8 cellular contexts compared by ENCODE assay signal in the genomic region with DNA sequence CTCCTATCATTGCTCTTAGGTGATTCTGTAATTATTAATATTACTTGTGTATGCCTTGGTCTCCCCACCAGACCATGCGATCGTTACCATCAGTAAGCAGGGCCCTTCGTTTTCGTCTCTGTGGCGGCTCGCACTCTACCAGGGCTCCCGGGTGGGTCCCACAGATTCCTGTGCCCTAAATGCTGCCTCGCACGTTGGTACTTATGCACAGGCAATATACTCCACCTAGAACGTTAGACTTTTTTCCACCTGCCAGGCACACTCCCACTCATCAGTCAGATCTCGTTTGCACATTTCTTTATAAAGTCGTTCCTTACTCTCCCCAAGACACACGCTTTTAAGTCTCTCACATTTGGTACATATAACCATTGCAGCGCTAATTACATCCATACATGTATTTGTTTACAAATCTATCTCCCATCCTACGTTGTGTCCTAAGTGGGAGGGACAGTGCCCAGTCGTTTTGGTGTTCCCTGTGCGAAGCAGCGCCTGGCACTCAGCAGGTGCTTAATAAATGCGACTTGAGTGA. TPM values are rescaled to one million over a fixed set of nuclear protein-coding genes. Genes with fewer than 3 reads are reported as not detected.
DNase-seq lines count a peak whose midpoint lies in the region; ATAC-seq, FAIRE-seq and TF ChIP-seq lines count a peak whose summit lies in the region.

No MANE protein-coding gene starts in this region.

- peak overlapping the region; percentile 60 for H2AFZ ChIP-seq in astrocyte (ENCODE audit: low read depth, low read length)

- peaks cover 4% of the 10 kb centered on the region for H3K36me3 Mint-ChIP-seq in activated naive CD4-positive, alpha-beta T cell treated with anti-CD3 and anti-CD28 coated beads, Interleukin-2, amount 50 U/mL, for 24 hours
- no peaks in the 10 kb centered on the region for H3K36me3 Mint-ChIP-seq in astrocyte (ENCODE audit: low read depth, unreplicated experiment)

- H3K79me2 ChIP-seq in astrocyte (ENCODE audit: insufficient read depth, low read length): peaks cover 56% of the 10 kb centered on the region

- no peak for TF ChIP-seq POLR2A in transverse colon (IDR thresholded peaks at IDR 0.05)

- TF ChIP-seq EP300 in transverse colon (IDR thresholded peaks at IDR 0.05; ENCODE audit: low read depth): no peak

- H4K20me1 ChIP-seq in astrocyte (ENCODE audit: insufficient read depth, low read length): peaks cover 29% of the 10 kb centered on the region

- 23 to 27% methylated on average over 7 to 19 of the region's 19 CpGs for WGBS in transverse colon (ENCODE audit: low coverage in 1 of 2), 2 donors

- H3K27ac Mint-ChIP-seq in activated naive CD4-positive, alpha-beta T cell treated with anti-CD3 and anti-CD28 coated beads, Interleukin-2, amount 50 U/mL, for 24 hours: peak overlapping the region; percentile 63
- peak overlapping the region; percentile 56 for H3K27ac Mint-ChIP-seq in astrocyte (ENCODE audit: unreplicated experiment)

- no peak for FAIRE-seq in astrocyte (lab: Jason Lieb, UNC)

- H3K27me3 ChIP-seq in astrocyte (ENCODE audit: insufficient read depth, low read length) (no peaks in the 10 kb centered on the region), lower lobe of right lung (ENCODE audit: low read depth) (no peaks in the 10 kb centered on the region), transverse colon (no peaks in the 10 kb centered on the region)

- H3K9me3 ChIP-seq in astrocyte (ENCODE audit: insufficient read depth, low read depth, low read length): no peaks in the 10 kb centered on the region
- no peaks in the 10 kb centered on the region for H3K9me3 ChIP-seq in lower lobe of right lung
- no peaks in the 10 kb centered on the region for H3K9me3 ChIP-seq in transverse colon

- peak overlapping the region; percentile 92 for H3K4me2 ChIP-seq in astrocyte (ENCODE audit: low read length)

- no peaks in the 10 kb centered on the region for H3K9me3 Mint-ChIP-seq in activated naive CD4-positive, alpha-beta T cell treated with anti-CD3 and anti-CD28 coated beads, Interleukin-2, amount 50 U/mL, for 24 hours
- H3K9me3 Mint-ChIP-seq in astrocyte (ENCODE audit: unreplicated experiment): no peaks in the 10 kb centered on the region

- peaks cover 16% of the 10 kb centered on the region for H3K4me1 ChIP-seq in astrocyte (ENCODE audit: insufficient read depth, low read length)
- H3K4me1 ChIP-seq in lower lobe of right lung: peaks cover 24% of the 10 kb centered on the region
- peaks cover 16 to 41% (median 28%) of the 10 kb centered on the region in 4 donors for H3K4me1 ChIP-seq in transverse colon

- H3K27me3 Mint-ChIP-seq in activated naive CD4-positive, alpha-beta T cell treated with anti-CD3 and anti-CD28 coated beads, Interleukin-2, amount 50 U/mL, for 24 hours: no peaks in the 10 kb centered on the region
- H3K27me3 Mint-ChIP-seq in astrocyte (ENCODE audit: low read depth, unreplicated experiment): no peaks in the 10 kb centered on the region

- H3K4me3 ChIP-seq in astrocyte (ENCODE audit: insufficient read depth, low read depth, low read length) (peak overlapping the region; percentile 77), lower lobe of right lung (peak overlapping the region; percentile 99), transverse colon (peak overlapping the region; percentile 94 to 99 (median 98))

- no peak for ATAC-seq in lower lobe of right lung

- in situ Hi-C loops in transverse colon (cut with MboI; ENCODE audit: low pct_ligation_motif_present in 1 of 4, low pct_unique_long_range_greater_than_20kb in 1 of 4, low sequenced_read_pairs in 3 of 4): no loop called here

- H3K4me1 Mint-ChIP-seq in activated naive CD4-positive, alpha-beta T cell treated with anti-CD3 and anti-CD28 coated beads, Interleukin-2, amount 50 U/mL, for 24 hours: peaks cover 35% of the 10 kb centered on the region
- peaks cover 21% of the 10 kb centered on the region for H3K4me1 Mint-ChIP-seq in astrocyte (ENCODE audit: low read depth, unreplicated experiment)

- H3K27ac ChIP-seq in astrocyte (ENCODE audit: low read depth, low read length) (peak overlapping the region; percentile 84), lower lobe of right lung (peak overlapping the region; percentile 97), transverse colon (peak overlapping the region; percentile 98 to 100 (median 99))

- DNase-seq in activated naive CD4-positive, alpha-beta T cell treated with Interleukin-2 at 50 U/mL for 16 hours: no peak
- DNase-seq in astrocyte (ENCODE audit: low read depth) (peak; percentile 8), lower lobe of right lung (no peak), transverse colon (no peak), H4 (ENCODE audit: low spot score) (no peak), GM20000 (ENCODE audit: low spot score) (no peak), NCI-H1105 treated with DMSO at 0.1 percent for 48 hours (lab: John Stamatoyannopoulos, UW) (no peak)

- peak overlapping the region; percentile 81 for H3K9ac ChIP-seq in astrocyte (ENCODE audit: low read length)

- H3K36me3 ChIP-seq in astrocyte (ENCODE audit: insufficient read depth, low read length): peaks cover 2% of the 10 kb centered on the region
- H3K36me3 ChIP-seq in lower lobe of right lung: no peaks in the 10 kb centered on the region
- H3K36me3 ChIP-seq in transverse colon: no peaks in the 10 kb centered on the region

- H3K4me3 Mint-ChIP-seq in activated naive CD4-positive, alpha-beta T cell treated with anti-CD3 and anti-CD28 coated beads, Interleukin-2, amount 50 U/mL, for 24 hours: peak overlapping the region; percentile 98
- peak overlapping the region; percentile 96 for H3K4me3 Mint-ChIP-seq in astrocyte (ENCODE audit: unreplicated experiment)

- TF ChIP-seq CTCF in astrocyte (IDR thresholded peaks at IDR 0.05; ENCODE audit: insufficient read depth, low read depth, low read length) (no peak), lower lobe of right lung (IDR thresholded peaks at IDR 0.05) (no peak), transverse colon (IDR thresholded peaks at IDR 0.05) (no peak), GM20000 (IDR thresholded peaks at IDR 0.05; ENCODE audit: extremely low read depth, missing control alignments) (no peak)

- intact Hi-C loops in lower lobe of right lung (cut with DNase I) (no loop called here), transverse colon (cut with DNase I; ENCODE audit: low total_unique reads) (no loop called here)

RNA-seq across cellular contexts. Expression of gene FEZ2, which starts 0.9 kb away (rescaled TPM):
- total RNA-seq in astrocyte (43.2 and 45.0 TPM in 2 replicates), lower lobe of right lung (44.0 TPM), transverse colon (10 to 100 TPM; 40.0 to 73.4 (median 47.5) TPM)
- 17.7 and 26.5 TPM in 2 replicates for total RNA-seq in H4 (2014; rRNA removed; shearing (Covaris generic))
